15 cellular contexts compared by ENCODE assay signal in genomic region chr4:153427363-153428071, GRCh38. TPM values are rescaled to one million over a fixed set of nuclear protein-coding genes. Genes with fewer than 3 reads are reported as not detected.
DNase-seq lines count a peak whose midpoint lies in the region; ATAC-seq, FAIRE-seq and TF ChIP-seq lines count a peak whose summit lies in the region.
"Had no signal": no experiment of that assay in that cellular context is flagged by ENCODE, and none has a peak within 500 bp of the region (broad histone marks: within the 10 kb centered on the region; RNA-seq: fewer than 3 reads in every experiment).

No MANE protein-coding gene starts in this region.

- ATAC-seq in SK-N-SH treated with all-trans-retinoic acid at 6 μM for 48 hours = peak; percentile 72
- no peak for ATAC-seq in GM18907 (IDR thresholded peaks at IDR 0.05; ENCODE audit: unreplicated experiment)
- ATAC-seq: esophagus mucosa had no signal

- H3K4me3 ChIP-seq in mammary epithelial cell (replicated peaks in 1 of 3; ENCODE audit: insufficient read depth in 1 of 3, low read depth in 2 of 3, low read length in 3 of 3) (no peak overlapping the region), fibroblast of the aortic adventitia (ENCODE audit: low read depth, low read length) (no peak overlapping the region)

- H3K79me2 ChIP-seq in mammary epithelial cell (ENCODE audit: insufficient read depth, low read length) = no peaks in the 10 kb centered on the region
- H3K79me2 ChIP-seq: parathyroid adenoma had no signal

- dilution Hi-C loops in mammary epithelial cell (cut with HindIII; ENCODE audit: low sequenced_read_pairs) = no loop called here

- no peaks in the 10 kb centered on the region for H3K36me3 Mint-ChIP-seq in MCF 10A (ENCODE audit: insufficient read depth, unreplicated experiment)
- H3K36me3 Mint-ChIP-seq: mesothelial cell of epicardium had no signal

- 83% methylated on average over 4 of the region's 4 CpGs for WGBS in mammary epithelial cell (ENCODE audit: low coverage, missing lambda C conversion rate)

- DNase-seq in mammary epithelial cell = peak; percentile 56
- DNase-seq in MCF 10A (ENCODE audit: unreplicated experiment) = no peak
- peak; percentile 79 for DNase-seq in fibroblast of the aortic adventitia (ENCODE audit: low read depth)
- peak; percentile 26 for DNase-seq in urothelium cell line (ENCODE audit: low spot score)
- DNase-seq in HEK293T (ENCODE audit: extremely low spot score) = no peak
- DNase-seq in stimulated activated CD8-positive, alpha-beta memory T cell treated with anti-CD3 and anti-CD28 coated beads, Interleukin-4, amount 100 ng/mL, for 48 hours = no peak
- DNase-seq: activated CD4-positive, alpha-beta T cell treated with anti-CD3 and anti-CD28 coated beads, Interleukin-2, amount 50 U/mL, for 1 hour; activated gamma-delta T cell; NCI-H2107; stimulated activated CD4-positive, alpha-beta T cell treated with anti-CD3 and anti-CD28 coated beads, Interleukin-1b, Interleukin-23, amount 100 ng/mL, for 48 hours had no signal

- peak overlapping the region; percentile 24 for H2AFZ ChIP-seq in mammary epithelial cell (ENCODE audit: low read depth, low read length)
- H2AFZ ChIP-seq: parathyroid adenoma had no signal

- TF ChIP-seq CTCF in mammary epithelial cell (conservative IDR thresholded peaks at IDR 0.05 in 1 of 2, IDR thresholded peaks at IDR 0.05 in 1 of 2; ENCODE audit: extremely low read depth in 1 of 2, insufficient read depth in 1 of 2, low read depth in 1 of 2, low read length in 2 of 2) (no peak), MCF 10A (IDR thresholded peaks at IDR 0.05; ENCODE audit: unreplicated experiment) (no peak), fibroblast of the aortic adventitia (IDR thresholded peaks at IDR 0.05; ENCODE audit: insufficient read depth, low read length) (no peak)

- no peaks in the 10 kb centered on the region for H4K20me1 ChIP-seq in mammary epithelial cell (ENCODE audit: insufficient read depth, low read length)

- CTCF ChIA-PET in mammary epithelial cell (lab: Charles Lee; ENCODE audit: low non-redundant PET) = no interaction called here
- CTCF ChIA-PET in MCF 10A (lab: Yijun Ruan, JAX) = interaction anchor here (0.6 to 1.3 kb wide), 5 partner anchors 9 to 348 kb away, joined by 3 to 5 read pairs (median 4); no protein-coding TSS in a partner anchor
- CTCF ChIA-PET in HEK293T (lab: Yijun Ruan, JAX) = interaction anchor here (0.7 kb wide), 1 partner anchor 337 kb away, joined by 3 read pairs; no protein-coding TSS in a partner anchor

- H3K27ac ChIP-seq in mammary epithelial cell (ENCODE audit: insufficient read depth, low read depth, low read length) = peak overlapping the region; percentile 26
- H3K27ac ChIP-seq: parathyroid adenoma had no signal

- H3K27ac Mint-ChIP-seq in MCF 10A (ENCODE audit: low read depth, unreplicated experiment) = no peak overlapping the region
- H3K27ac Mint-ChIP-seq: mesothelial cell of epicardium had no signal

- H3K4me2 ChIP-seq in mammary epithelial cell (ENCODE audit: insufficient read depth, low read depth, low read length) = peak overlapping the region; percentile 37

- H3K4me3 Mint-ChIP-seq in MCF 10A (ENCODE audit: unreplicated experiment) = no peak overlapping the region
- H3K4me3 Mint-ChIP-seq: mesothelial cell of epicardium had no signal

- intact Hi-C loops in mammary epithelial cell (cut with micrococcal nuclease) = no loop called here
- intact Hi-C loops in MCF 10A (cut with micrococcal nuclease) = no loop called here

- no peak for FAIRE-seq in urothelium cell line (lab: Jason Lieb, UNC)

- H3K4me1 ChIP-seq in mammary epithelial cell (ENCODE audit: insufficient read depth, low read length) = peaks cover 13% of the 10 kb centered on the region
- H3K4me1 ChIP-seq: parathyroid adenoma had no signal

- POLR2A ChIA-PET in MCF 10A (lab: Yijun Ruan, JAX) = no interaction called here
- POLR2A ChIA-PET in HEK293T (lab: Yijun Ruan, JAX) = no interaction called here

- H3K36me3 ChIP-seq in mammary epithelial cell (ENCODE audit: insufficient read depth, low read length) = no peaks in the 10 kb centered on the region

- no peaks in the 10 kb centered on the region for H3K27me3 Mint-ChIP-seq in MCF 10A (ENCODE audit: insufficient read depth, unreplicated experiment)

- in situ Hi-C loops in mammary epithelial cell (cut with MboI; ENCODE audit: low sequenced_read_pairs in 2 of 2) = no loop called here

- H3K9me3 Mint-ChIP-seq in MCF 10A (ENCODE audit: unreplicated experiment) = no peaks in the 10 kb centered on the region
- H3K9me3 Mint-ChIP-seq: mesothelial cell of epicardium had no signal

- H3K9me3 ChIP-seq in mammary epithelial cell (replicated peaks; ENCODE audit: insufficient read depth, low read length) = no peaks in the 10 kb centered on the region

- H3K27me3 ChIP-seq in mammary epithelial cell (ENCODE audit: insufficient read depth, low read length) = no peaks in the 10 kb centered on the region

- BruUV-seq in mammary epithelial cell (replicated peaks; lab: Mats Ljungman, UMichigan) (no TSS peak), MCF 10A (replicated peaks; lab: Mats Ljungman, UMichigan) (no TSS peak)

- no peak overlapping the region for H3K9ac ChIP-seq in mammary epithelial cell (ENCODE audit: insufficient read depth, low read length)
- H3K9ac ChIP-seq: parathyroid adenoma had no signal

- peaks cover 6% of the 10 kb centered on the region for H3K4me1 Mint-ChIP-seq in MCF 10A (ENCODE audit: insufficient read depth, unreplicated experiment)
- H3K4me1 Mint-ChIP-seq: mesothelial cell of epicardium had no signal

TF ChIP-seq in SK-N-SH treated with all-trans-retinoic acid at 6 μM for 48 hours, 23 proteins besides CTCF, POLR2A, EP300 and RAD21:
- TF ChIP-seq, protein P1, sequence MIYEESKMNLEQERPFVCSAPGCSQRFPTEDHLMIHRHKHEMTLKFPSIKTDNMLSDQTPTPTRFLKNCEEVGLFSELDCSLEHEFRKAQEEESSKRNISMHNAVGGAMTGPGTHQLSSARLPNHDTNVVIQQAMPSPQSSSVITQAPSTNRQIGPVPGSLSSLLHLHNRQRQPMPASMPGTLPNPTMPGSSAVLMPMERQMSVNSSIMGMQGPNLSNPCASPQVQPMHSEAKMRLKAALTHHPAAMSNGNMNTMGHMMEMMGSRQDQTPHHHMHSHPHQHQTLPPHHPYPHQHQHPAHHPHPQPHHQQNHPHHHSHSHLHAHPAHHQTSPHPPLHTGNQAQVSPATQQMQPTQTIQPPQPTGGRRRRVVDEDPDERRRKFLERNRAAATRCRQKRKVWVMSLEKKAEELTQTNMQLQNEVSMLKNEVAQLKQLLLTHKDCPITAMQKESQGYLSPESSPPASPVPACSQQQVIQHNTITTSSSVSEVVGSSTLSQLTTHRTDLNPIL (CRISPR knock-in tag; IDR thresholded peaks at IDR 0.05; ENCODE audit: low read depth) = no peak
- TF ChIP-seq ZNF70 (CRISPR knock-in tag; IDR thresholded peaks at IDR 0.05) = peak; percentile 85

TF ChIP-seq in HEK293T, 16 proteins besides CTCF, POLR2A, EP300 and RAD21:
- TF ChIP-seq LEF1 (IDR thresholded peaks at IDR 0.05; ENCODE audit: borderline replicate concordance) = no peak
TF ChIP-seq in HEK293T: peak in this region for 0.

RNA-seq across cellular contexts. Expression of gene TMEM131L, which starts 38.6 kb away (rescaled TPM):
- total RNA-seq in mammary epithelial cell (10 to 100 TPM; 17.4 to 33.8 TPM), MCF 10A (2022) (7.8 and 10.1 TPM in 2 replicates), fibroblast of the aortic adventitia (ENCODE audit: low replicate concordance) (8.7 and 10.8 TPM in 2 replicates)
- 8.6 TPM for polyA plus RNA-seq in mammary epithelial cell
- polyA minus RNA-seq in mammary epithelial cell = 24.3 TPM

Comparison
In these comparisons a context has a peak if more than half of its experiments do, and no peak if none do; other contexts are left out.
1. DNase-seq: peak in mammary epithelial cell (single experiment), fibroblast of the aortic adventitia (single experiment) and urothelium cell line (single experiment); none in MCF 10A (single experiment), HEK293T (single experiment) and stimulated activated CD8-positive, alpha-beta memory T cell treated with anti-CD3 and anti-CD28 coated beads, Interleukin-4, amount 100 ng/mL, for 48 hours (single experiment).